ENCODE assay signal across 20 cellular contexts in the genomic region with DNA sequence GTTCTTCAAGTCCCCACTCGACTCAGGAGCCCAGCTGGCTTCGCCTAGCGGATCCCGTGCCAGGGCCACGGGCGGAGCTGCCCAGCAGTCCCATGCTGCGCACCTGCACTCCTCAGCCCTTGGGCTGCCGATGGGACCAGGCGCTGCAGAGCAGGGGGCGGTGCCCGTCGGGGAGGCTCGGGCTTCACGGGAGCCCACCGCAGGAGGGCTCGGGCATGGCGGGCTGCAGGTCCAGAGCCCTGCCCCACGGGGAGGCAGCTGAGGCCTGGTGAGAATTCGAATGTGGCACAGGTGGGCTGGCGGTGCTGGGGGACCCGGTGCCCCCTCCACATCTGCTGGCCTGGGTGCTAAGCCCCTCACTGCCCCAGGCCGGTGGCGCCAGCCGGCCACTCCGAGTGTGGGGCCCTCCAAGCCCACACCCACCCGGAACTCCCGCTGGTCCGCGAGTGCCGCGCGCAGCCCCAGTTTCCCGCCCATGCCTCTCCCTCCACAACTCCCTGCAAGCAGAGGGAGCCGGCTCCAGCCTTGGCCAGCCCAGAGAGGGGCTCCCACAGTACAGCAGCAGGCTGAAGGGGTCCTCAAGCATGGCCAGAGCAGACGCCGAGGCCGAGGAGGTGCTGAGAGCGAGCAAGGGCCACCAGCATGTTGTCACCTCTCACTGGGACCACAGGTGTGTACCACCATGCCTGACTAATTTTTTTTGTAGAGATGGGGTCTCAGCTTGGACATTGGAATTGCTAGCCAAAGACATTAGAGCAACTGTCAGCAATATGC.
"Had no signal": no experiment of that assay in that cellular context is flagged by ENCODE, and none has a peak within 500 bp of the region (broad histone marks: within the 10 kb centered on the region; RNA-seq: fewer than 3 reads in every experiment).

No MANE protein-coding gene starts in this region.

- H3K27ac ChIP-seq: Peyer's patch, RWPE1 had no signal

- ATAC-seq: activated CD4-positive, CD25-positive, alpha-beta regulatory T cell treated with anti-CD3 and anti-CD28 coated beads, Interleukin-2, amount 50 U/mL, for 24 hours; activated CD8-positive, alpha-beta T cell treated with anti-CD3 and anti-CD28 coated beads for 36 hours had no signal

- DNase-seq: activated CD4-positive, alpha-beta T cell treated with anti-CD3 and anti-CD28 coated beads for 4 hours; activated CD8-positive, alpha-beta memory T cell treated with anti-CD3 and anti-CD28 coated beads, Interleukin-2, amount 50 U/mL, for 4 hours; activated CD8-positive, alpha-beta T cell treated with anti-CD3 and anti-CD28 coated beads for 36 hours; activated effector memory CD4-positive, alpha-beta T cell treated with Interleukin-2 at 50 U/mL for 16 hours; activated naive CD4-positive, alpha-beta T cell treated with anti-CD3 and anti-CD28 coated beads for 36 hours; amygdala; Karpas-422; MM.1S; NCI-H1105; NCI-H1436; NCI-H187; NCI-H2081; NCI-H510A treated with DMSO at 0.1 percent for 48 hours; NCI-H69; NK-92 treated with Interleukin-12 subunit alpha and Interleukin-12 subunit beta, amount 100 ng/mL, for 24 hours; OCI-M1; Peyer's patch; SHP77 treated with DMSO at 0.1 percent for 48 hours had no signal

- H3K4me3 ChIP-seq: Peyer's patch had no signal

- H3K27me3 ChIP-seq: Peyer's patch had no signal
